8 cellular contexts compared by ENCODE assay signal in the genomic region with DNA sequence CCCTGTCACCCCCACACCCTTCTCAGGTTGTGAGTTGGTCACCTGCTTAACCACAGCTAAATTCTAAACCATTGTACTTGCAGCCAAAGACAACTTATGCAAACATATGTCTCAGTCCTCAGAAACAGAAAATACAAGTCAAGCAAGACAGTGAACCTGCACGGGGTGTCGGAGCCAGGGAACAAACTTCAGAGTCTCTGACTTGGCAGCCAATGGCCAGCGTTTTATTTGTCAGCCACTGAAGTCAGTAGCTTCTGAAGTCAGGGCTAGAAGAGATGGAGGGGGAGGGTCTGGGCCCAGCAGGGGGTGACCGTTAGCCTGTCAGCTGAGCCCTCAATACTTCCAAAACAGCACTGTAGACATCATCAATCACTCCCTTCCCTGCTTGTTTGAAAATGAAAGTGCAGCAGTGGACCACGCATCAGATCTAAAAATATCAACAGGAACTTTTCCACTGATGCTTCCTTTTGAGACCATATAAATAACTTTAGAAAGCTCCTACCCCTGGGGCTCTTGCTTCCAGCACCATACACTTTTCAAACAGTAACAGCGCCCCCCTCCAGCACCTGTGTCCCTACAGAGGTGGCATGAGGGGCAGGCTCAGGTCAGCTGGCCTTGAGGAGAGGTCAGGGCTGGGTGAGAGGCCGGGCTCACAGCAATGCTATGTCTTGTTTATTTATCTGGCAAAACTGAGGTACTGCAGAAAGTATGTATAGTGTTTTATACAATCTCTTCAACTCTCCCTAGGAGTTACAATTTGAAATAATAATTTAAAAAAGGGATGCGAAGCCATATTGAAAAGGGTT.
DNase-seq lines count a peak whose midpoint lies in the region; ATAC-seq and TF ChIP-seq lines count a peak whose summit lies in the region.

No MANE protein-coding gene starts in this region.

- H3K9me3 ChIP-seq in left ventricle myocardium inferior (replicated peaks), result no peaks in the 10 kb centered on the region
- H3K9me3 ChIP-seq in right atrium auricular region, result peaks cover 0 to 9% of the 10 kb centered on the region in 2 donors
- no peaks in the 10 kb centered on the region for H3K9me3 ChIP-seq in upper lobe of right lung

- peaks cover 8% of the 10 kb centered on the region for H3K4me1 ChIP-seq in left ventricle myocardium inferior
- no peaks in the 10 kb centered on the region for H3K4me1 ChIP-seq in right atrium auricular region
- H3K4me1 ChIP-seq in upper lobe of right lung, result no peaks in the 10 kb centered on the region

- intact Hi-C loops in left ventricle myocardium inferior (cut with micrococcal nuclease) (no loop called here), upper lobe of right lung (cut with DNase I) (no loop called here)

- no peak overlapping the region for H3K27ac ChIP-seq in left ventricle myocardium inferior (replicated peaks)
- H3K27ac ChIP-seq in right atrium auricular region, result no peak overlapping the region
- H3K27ac ChIP-seq in upper lobe of right lung, result no peak overlapping the region

- TF ChIP-seq CTCF in left ventricle myocardium inferior (IDR thresholded peaks at IDR 0.05; ENCODE audit: borderline replicate concordance), result no peak
- TF ChIP-seq CTCF in right atrium auricular region (IDR thresholded peaks at IDR 0.05), result no peak
- no peak for TF ChIP-seq CTCF in astrocyte of the spinal cord (IDR thresholded peaks at IDR 0.05; ENCODE audit: low read depth, low read length)
- TF ChIP-seq CTCF in upper lobe of right lung (IDR thresholded peaks at IDR 0.05), result no peak

- H3K27me3 ChIP-seq in left ventricle myocardium inferior (ENCODE audit: low read depth) (no peaks in the 10 kb centered on the region), right atrium auricular region (no peaks in the 10 kb centered on the region), upper lobe of right lung (no peaks in the 10 kb centered on the region)

- H3K4me3 ChIP-seq in left ventricle myocardium inferior (peak overlapping the region; percentile 33), right atrium auricular region (peak overlapping the region in 1 of 2 donors; percentile 14), astrocyte of the spinal cord (ENCODE audit: low read depth, low read length) (no peak overlapping the region), upper lobe of right lung (no peak overlapping the region)

- H3K36me3 ChIP-seq in left ventricle myocardium inferior (no peaks in the 10 kb centered on the region), right atrium auricular region (no peaks in the 10 kb centered on the region), upper lobe of right lung (no peaks in the 10 kb centered on the region)

- in situ Hi-C loops in astrocyte of the spinal cord (cut with HindIII; ENCODE audit: low sequenced_read_pairs), result no loop called here

- ATAC-seq in HG03175 (IDR thresholded peaks at IDR 0.05; ENCODE audit: unreplicated experiment), result peak; percentile 49
- ATAC-seq in upper lobe of right lung, result peak; percentile 43

- DNase-seq in left ventricle myocardium inferior (no peak), right atrium auricular region (ENCODE audit: low spot score) (no peak), astrocyte of the spinal cord (ENCODE audit: low read depth, low spot score) (peak; percentile 3), upper lobe of right lung (no peak), midbrain (lab: John Stamatoyannopoulos, UW) (no peak), NCI-H1436 (lab: John Stamatoyannopoulos, UW) (no peak)
- DNase-seq in activated CD4-positive, CD25-positive, alpha-beta regulatory T cell (lab: John Stamatoyannopoulos, UW), result no peak
